12 cellular contexts compared by ENCODE assay signal in the genomic region with DNA sequence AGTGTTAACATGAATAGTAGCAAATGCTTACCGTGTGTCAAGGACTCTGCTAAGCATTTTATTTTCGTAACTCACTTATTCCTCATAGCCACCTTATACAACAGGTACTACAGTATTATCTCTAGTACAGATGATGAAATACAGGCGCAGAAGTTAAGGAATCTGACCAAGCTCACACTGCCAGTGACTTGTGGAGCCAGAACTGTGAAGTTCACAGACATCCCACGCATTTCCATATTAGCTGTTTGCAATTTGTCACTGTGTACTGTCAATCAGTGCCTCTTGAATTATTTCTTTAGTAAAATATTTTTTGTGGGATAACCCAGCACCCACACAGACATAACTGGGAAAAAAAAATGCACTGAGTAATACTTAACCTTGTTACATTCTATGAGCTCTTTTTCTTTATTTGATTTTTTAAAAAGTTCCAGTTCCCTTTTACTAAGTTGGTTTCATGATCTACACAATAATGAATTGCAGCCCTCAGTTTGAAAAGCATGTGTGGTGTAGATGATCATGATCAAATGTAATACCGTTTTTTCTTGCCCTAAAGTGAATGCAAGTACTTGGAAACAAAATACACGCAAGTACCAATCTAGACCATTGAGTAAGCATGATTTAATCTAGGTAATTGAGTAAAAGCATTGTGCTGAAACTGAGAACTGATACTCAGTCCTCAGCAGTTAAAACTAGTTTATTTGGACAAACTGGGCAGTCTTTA. TPM values are rescaled to one million over a fixed set of nuclear protein-coding genes. Genes with fewer than 3 reads are reported as not detected.
A peak's percentile ranks its signal among the peaks of the same experiment; 100 is the strongest.
DNase-seq lines count a peak whose midpoint lies in the region; ATAC-seq and TF ChIP-seq lines count a peak whose summit lies in the region.
"Had no signal": no experiment of that assay in that cellular context is flagged by ENCODE, and none has a peak within 500 bp of the region (broad histone marks: within the 10 kb centered on the region; RNA-seq: fewer than 3 reads in every experiment).

No MANE protein-coding gene starts in this region.

- H3K4me1 ChIP-seq in vagina = peaks cover 81% of the 10 kb centered on the region

- no peak for TF ChIP-seq POLR2A in vagina (IDR thresholded peaks at IDR 0.05)

- H3K27ac ChIP-seq in vagina = no peak overlapping the region
- H3K27ac ChIP-seq: C4-2B, gastroesophageal sphincter had no signal

- no peak overlapping the region for H3K4me3 Mint-ChIP-seq in activated T-helper 2 cell treated with anti-CD3 and anti-CD28 coated beads, Interferon-gamma antibody, Interleukin-2, Interleukin-4, amounts not matched to agents 10 μg/mL and 5 μg/mL and 100 μg/mL, durations not matched to agents 14 hours and 24 hours and 36 hours (ENCODE audit: low read depth)
- H3K4me3 Mint-ChIP-seq: brain had no signal

- H3K36me3 ChIP-seq in vagina = no peaks in the 10 kb centered on the region
- H3K36me3 ChIP-seq: gastroesophageal sphincter had no signal

- H3K27me3 ChIP-seq in vagina = no peaks in the 10 kb centered on the region
- H3K27me3 ChIP-seq: gastroesophageal sphincter had no signal

- TF ChIP-seq CTCF in AG10803 (conservative IDR thresholded peaks at IDR 0.05; ENCODE audit: low read length) (no peak), foreskin fibroblast (IDR thresholded peaks at IDR 0.05; ENCODE audit: low read depth, low read length) (no peak), vagina (IDR thresholded peaks at IDR 0.05) (no peak)

- H3K9me3 ChIP-seq in vagina = no peaks in the 10 kb centered on the region
- H3K9me3 ChIP-seq: gastroesophageal sphincter had no signal

- H3K4me1 Mint-ChIP-seq in activated T-helper 2 cell treated with anti-CD3 and anti-CD28 coated beads, Interferon-gamma antibody, Interleukin-2, Interleukin-4, amounts not matched to agents 10 μg/mL and 5 μg/mL and 100 μg/mL, durations not matched to agents 14 hours and 24 hours and 36 hours (ENCODE audit: low read depth) = peaks cover 63% of the 10 kb centered on the region

- peaks cover 43% of the 10 kb centered on the region for H3K36me3 Mint-ChIP-seq in activated T-helper 2 cell treated with anti-CD3 and anti-CD28 coated beads, Interferon-gamma antibody, Interleukin-2, Interleukin-4, amounts not matched to agents 10 μg/mL and 5 μg/mL and 100 μg/mL, durations not matched to agents 14 hours and 24 hours and 36 hours (ENCODE audit: low read depth)

- H3K4me3 ChIP-seq in AG10803 (ENCODE audit: low read length) (no peak overlapping the region), foreskin fibroblast (ENCODE audit: low read depth in 1 of 2, low read length in 2 of 2) (no peak overlapping the region), vagina (no peak overlapping the region)
- H3K4me3 ChIP-seq: gastroesophageal sphincter had no signal

- peak; percentile 58 for ATAC-seq in GM18907 (IDR thresholded peaks at IDR 0.05; ENCODE audit: unreplicated experiment)
- peak; percentile 56 for ATAC-seq in HG02973 (IDR thresholded peaks at IDR 0.05; ENCODE audit: unreplicated experiment)
- no peak for ATAC-seq in GM18502 (IDR thresholded peaks at IDR 0.05; ENCODE audit: poor library complexity, unreplicated experiment)
- ATAC-seq: gastroesophageal sphincter had no signal

- peak overlapping the region; percentile 12 for H3K27ac Mint-ChIP-seq in activated T-helper 2 cell treated with anti-CD3 and anti-CD28 coated beads, Interferon-gamma antibody, Interleukin-2, Interleukin-4, amounts not matched to agents 10 μg/mL and 5 μg/mL and 100 μg/mL, durations not matched to agents 14 hours and 24 hours and 36 hours

- no peaks in the 10 kb centered on the region for H3K27me3 Mint-ChIP-seq in activated T-helper 2 cell treated with anti-CD3 and anti-CD28 coated beads, Interferon-gamma antibody, Interleukin-2, Interleukin-4, amounts not matched to agents 10 μg/mL and 5 μg/mL and 100 μg/mL, durations not matched to agents 14 hours and 24 hours and 36 hours (ENCODE audit: low read depth)
- H3K27me3 Mint-ChIP-seq: brain had no signal

- peak; percentile 7 for DNase-seq in AG10803 (ENCODE audit: low read depth)
- no peak for DNase-seq in activated T-helper 2 cell treated with anti-CD3 and anti-CD28 coated beads, Interferon-gamma antibody, Interleukin-2, Interleukin-4, amounts not matched to agents 10 μg/mL and 5 μg/mL and 100 μg/mL, durations not matched to agents 14 hours and 24 hours and 36 hours (ENCODE audit: low spot score)
- no peak for DNase-seq in foreskin fibroblast
- no peak for DNase-seq in SHP77 treated with DMSO at 0.1 percent for 48 hours (lab: John Stamatoyannopoulos, UW)
- DNase-seq in vagina (ENCODE audit: extremely low spot score in 2 of 2) = no peak
- DNase-seq: stimulated activated CD4-positive, alpha-beta T cell treated with anti-CD3 and anti-CD28 coated beads, Interleukin-15, amount 100 ng/mL, for 24 hours had no signal

- H3K9me3 Mint-ChIP-seq in activated T-helper 2 cell treated with anti-CD3 and anti-CD28 coated beads, Interferon-gamma antibody, Interleukin-2, Interleukin-4, amounts not matched to agents 10 μg/mL and 5 μg/mL and 100 μg/mL, durations not matched to agents 14 hours and 24 hours and 36 hours = no peaks in the 10 kb centered on the region

- intact Hi-C loops in activated T-helper 2 cell treated with anti-CD3 and anti-CD28 coated beads, Interferon-gamma antibody, Interleukin-2, Interleukin-4, amounts not matched to agents 10 μg/mL and 5 μg/mL and 100 μg/mL, durations not matched to agents 14 hours and 24 hours and 36 hours (cut with micrococcal nuclease) = no loop called here
- intact Hi-C loops in vagina (cut with DNase I) = no loop called here

RNA-seq across cellular contexts. Expression of a gene that starts 14.1 kb away (rescaled TPM):
- 69.4 and 74.5 TPM in 2 replicates for total RNA-seq in activated T-helper 2 cell treated with anti-CD3 and anti-CD28 coated beads, Interferon-gamma antibody, Interleukin-2, Interleukin-4, amounts not matched to agents 10 μg/mL and 5 μg/mL and 100 μg/mL, durations not matched to agents 14 hours and 24 hours and 36 hours
- 38.5 TPM for total RNA-seq in vagina
